In genomic region chr17:78214706-78215061, GRCh38 we compare ENCODE assay signal across 8 cellular contexts. TPM values are rescaled to one million over a fixed set of nuclear protein-coding genes. Genes with fewer than 3 reads are reported as not detected.
DNase-seq lines count a peak whose midpoint lies in the region; ATAC-seq lines count a peak whose summit lies in the region.

No MANE protein-coding gene starts in this region.

- H3K27me3 Mint-ChIP-seq in central memory CD8-positive, alpha-beta T cell, result no peaks in the 10 kb centered on the region
- H3K27me3 Mint-ChIP-seq in naive B cell, result no peaks in the 10 kb centered on the region

- H4K20me1 ChIP-seq in BLaER1 treated with 17β-estradiol and CSF1 and Interleukin-3, amounts not matched to agents 10 nM and 100 nM, result peaks cover 0 to 18% (median 6%) of the 10 kb centered on the region in 11 experiments; a peak in 8 of 22 replicates

- H3K27ac ChIP-seq in BLaER1 treated with 17β-estradiol and CSF1 and Interleukin-3, amounts not matched to agents 10 nM and 100 nM, result peak overlapping the region in 10 of 11 experiments; percentile 57 to 97 (median 94); a peak in 20 of 22 replicates
- H3K27ac ChIP-seq in KOPT-K1 (ENCODE audit: low read depth, low read length, poor library complexity, severe bottlenecking), result peak overlapping the region; percentile 97

- no peaks in the 10 kb centered on the region for H3K9me3 ChIP-seq in BLaER1 treated with 17β-estradiol and CSF1 and Interleukin-3, amounts not matched to agents 10 nM and 100 nM (replicated peaks in 1 of 11)
- H3K9me3 ChIP-seq in KOPT-K1 (ENCODE audit: insufficient read depth, low read length, poor library complexity, severe bottlenecking), result no peaks in the 10 kb centered on the region

- no peak for ATAC-seq in central memory CD8-positive, alpha-beta T cell (replicated peaks; ENCODE audit: extremely low read depth, poor library complexity, severe bottlenecking)
- ATAC-seq in naive B cell (ENCODE audit: low read depth in 2 of 2), result no peak

- no peaks in the 10 kb centered on the region for H3K9me3 Mint-ChIP-seq in central memory CD8-positive, alpha-beta T cell
- H3K9me3 Mint-ChIP-seq in naive B cell, result no peaks in the 10 kb centered on the region

- DNase-seq in central memory CD8-positive, alpha-beta T cell (ENCODE audit: low spot score in 2 of 2), result no peak
- DNase-seq in naive B cell (no peak), NCI-H526 (lab: John Stamatoyannopoulos, UW) (no peak), nucleus accumbens (lab: John Stamatoyannopoulos, UW) (no peak), NCI-H510A treated with DMSO at 0.1 percent for 48 hours (lab: John Stamatoyannopoulos, UW) (no peak), NCI-H1694 (lab: John Stamatoyannopoulos, UW) (no peak)

- peaks cover 0 to 43% (median 36%) of the 10 kb centered on the region in 11 experiments; a peak in 18 of 22 replicates for H3K36me3 ChIP-seq in BLaER1 treated with 17β-estradiol and CSF1 and Interleukin-3, amounts not matched to agents 10 nM and 100 nM
- peaks cover 44% of the 10 kb centered on the region for H3K36me3 ChIP-seq in KOPT-K1 (ENCODE audit: insufficient read depth, low read length)

- peaks cover 13 to 29% (median 24%) of the 10 kb centered on the region in 10 experiments for H3K4me1 ChIP-seq in BLaER1 treated with 17β-estradiol and CSF1 and Interleukin-3, amounts not matched to agents 10 nM and 100 nM

- no peaks in the 10 kb centered on the region for H3K27me3 ChIP-seq in BLaER1 treated with 17β-estradiol and CSF1 and Interleukin-3, amounts not matched to agents 10 nM and 100 nM

- H3K4me1 Mint-ChIP-seq in central memory CD8-positive, alpha-beta T cell, result no peaks in the 10 kb centered on the region
- H3K4me1 Mint-ChIP-seq in naive B cell, result peaks cover 4 to 8% (median 6%) of the 10 kb centered on the region in 3 donors

- peak overlapping the region; percentile 71 to 98 (median 94) for H3K4me2 ChIP-seq in BLaER1 treated with 17β-estradiol and CSF1 and Interleukin-3, amounts not matched to agents 10 nM and 100 nM

- H3K27ac Mint-ChIP-seq in central memory CD8-positive, alpha-beta T cell (ENCODE audit: low read depth), result no peak overlapping the region
- H3K27ac Mint-ChIP-seq in naive B cell, result no peak overlapping the region

- peak overlapping the region; percentile 75 for H3K4me3 Mint-ChIP-seq in central memory CD8-positive, alpha-beta T cell
- peak overlapping the region in 7 of 8 donors; percentile 57 to 85 (median 76) for H3K4me3 Mint-ChIP-seq in naive B cell

- H3K4me3 ChIP-seq in BLaER1 treated with 17β-estradiol and CSF1 and Interleukin-3, amounts not matched to agents 10 nM and 100 nM, result peak overlapping the region; percentile 66 to 94 (median 83)

- H3K36me3 Mint-ChIP-seq in central memory CD8-positive, alpha-beta T cell (ENCODE audit: insufficient read depth), result peaks cover 8% of the 10 kb centered on the region
- H3K36me3 Mint-ChIP-seq in naive B cell, result no peaks in the 10 kb centered on the region

- peak overlapping the region; percentile 72 to 97 (median 93) for H3K9ac ChIP-seq in BLaER1 treated with 17β-estradiol and CSF1 and Interleukin-3, amounts not matched to agents 10 nM and 100 nM

RNA-seq across cellular contexts. Expression of gene BIRC5, which starts 0.6 kb away (rescaled TPM):
- polyA plus RNA-seq in naive B cell (ENCODE audit: low read depth in 6 of 6), result not detected

RNA-seq across cellular contexts. Expression of gene TMEM235, which starts 16.7 kb away (rescaled TPM):
- not detected for polyA plus RNA-seq in naive B cell (ENCODE audit: low read depth in 6 of 6)

RNA-seq across cellular contexts. Expression of gene AFMID, which starts 27.5 kb away (rescaled TPM):
- polyA plus RNA-seq in naive B cell (ENCODE audit: low read depth in 6 of 6), result 1 to 10 TPM in 4 of 6 donors, under 1 TPM in 1, not detected in 1; 0.53 to 4.6 (median 2.1) TPM

RNA-seq across cellular contexts. Expression of gene TK1, which starts 27.8 kb away (rescaled TPM):
- polyA plus RNA-seq in naive B cell (ENCODE audit: low read depth in 6 of 6), result 1 to 10 TPM in 5 of 6 donors, under 1 TPM in 1; 0.91 to 3.5 (median 2.1) TPM

RNA-seq across cellular contexts. Expression of gene SYNGR2, which starts 46.3 kb away (rescaled TPM):
- 100 to 1,000 TPM; 490 to 908 (median 562) TPM for polyA plus RNA-seq in naive B cell (ENCODE audit: low read depth in 6 of 6)
